18 cellular contexts compared by ENCODE assay signal in genomic region chr2:178827111-178827510, GRCh38. TPM values are rescaled to one million over a fixed set of nuclear protein-coding genes. Genes with fewer than 3 reads are reported as not detected.
DNase-seq lines count a peak whose midpoint lies in the region; ATAC-seq and TF ChIP-seq lines count a peak whose summit lies in the region.
"Had no signal": no experiment of that assay in that cellular context is flagged by ENCODE, and none has a peak within 500 bp of the region (broad histone marks: within the 10 kb centered on the region; RNA-seq: fewer than 3 reads in every experiment).

No MANE protein-coding gene starts in this region.

- ATAC-seq in heart left ventricle = no peak
- no peak for ATAC-seq in HG03439 (IDR thresholded peaks at IDR 0.05; ENCODE audit: unreplicated experiment)
- no peak for ATAC-seq in stimulated activated naive B cell treated with anti-CD40 and anti-IgM and Interleukin-4, amounts not matched to agents 10 μg/mL and 1 μg/mL and 100 μg/mL, for 72 hours (replicated peaks)
- ATAC-seq: GM23338, HCT116 had no signal

- no peak overlapping the region for H3K9ac ChIP-seq in neural progenitor cell

- H3K27ac ChIP-seq in left ventricle myocardium inferior (replicated peaks) = peak overlapping the region; percentile 61
- H3K27ac ChIP-seq in heart left ventricle = peak overlapping the region in 3 of 12 donors; percentile 17 to 66 (median 58)
- peak overlapping the region; percentile 90; the same call in 1 of the 2 replicates for H3K27ac ChIP-seq in VCaP
- no peak overlapping the region for H3K27ac ChIP-seq in neural progenitor cell

- H3F3A ChIP-seq in neural progenitor cell (ENCODE audit: low read depth) = no peaks in the 10 kb centered on the region

- DNase-seq in left ventricle myocardium inferior (no peak), heart left ventricle (no peak), neural progenitor cell (ENCODE audit: low spot score) (no peak), NCI-H1092 (lab: John Stamatoyannopoulos, UW) (no peak)
- DNase-seq in stimulated activated naive B cell treated with anti-CD40 and anti-IgM and Interleukin-4, amounts not matched to agents 10 μg/mL and 1 μg/mL and 100 μg/mL, for 72 hours = no peak
- DNase-seq: C1 segment of cervical spinal cord; Calu3; CD4-positive, alpha-beta memory T cell; COR-L47; DMS53; DMS79 treated with DMSO at 0.1 percent for 48 hours; H9 had no signal

- peaks cover 39% of the 10 kb centered on the region for H3K4me1 ChIP-seq in left ventricle myocardium inferior
- H3K4me1 ChIP-seq in heart left ventricle = peaks cover 0 to 37% (median 25%) of the 10 kb centered on the region in 12 donors
- H3K4me1 ChIP-seq in neural progenitor cell = peaks cover 11% of the 10 kb centered on the region

- no peak overlapping the region for H3K27ac Mint-ChIP-seq in neural progenitor cell
- no peak overlapping the region for H3K27ac Mint-ChIP-seq in stimulated activated naive B cell treated with anti-CD40 and anti-IgM and Interleukin-4, amounts not matched to agents 10 μg/mL and 1 μg/mL and 100 μg/mL, for 72 hours
- H3K27ac Mint-ChIP-seq: GM23338 had no signal

- no peaks in the 10 kb centered on the region for H3K27me3 Mint-ChIP-seq in neural progenitor cell (ENCODE audit: insufficient read depth, low read depth)
- no peaks in the 10 kb centered on the region for H3K27me3 Mint-ChIP-seq in stimulated activated naive B cell treated with anti-CD40 and anti-IgM and Interleukin-4, amounts not matched to agents 10 μg/mL and 1 μg/mL and 100 μg/mL, for 72 hours

- no peaks in the 10 kb centered on the region for H3K36me3 Mint-ChIP-seq in neural progenitor cell
- peaks cover 0 to 12% of the 10 kb centered on the region in 2 donors for H3K36me3 Mint-ChIP-seq in stimulated activated naive B cell treated with anti-CD40 and anti-IgM and Interleukin-4, amounts not matched to agents 10 μg/mL and 1 μg/mL and 100 μg/mL, for 72 hours

- H3K4me3 Mint-ChIP-seq in neural progenitor cell = no peak overlapping the region
- no peak overlapping the region for H3K4me3 Mint-ChIP-seq in stimulated activated naive B cell treated with anti-CD40 and anti-IgM and Interleukin-4, amounts not matched to agents 10 μg/mL and 1 μg/mL and 100 μg/mL, for 72 hours
- H3K4me3 Mint-ChIP-seq: CD4-positive, alpha-beta memory T cell; GM23338; H9 had no signal

- peak overlapping the region; percentile 54 for H2AFZ ChIP-seq in neural progenitor cell (replicated peaks)
- H2AFZ ChIP-seq: GM23338 had no signal

- H3K27me3 ChIP-seq in left ventricle myocardium inferior (ENCODE audit: low read depth) (no peaks in the 10 kb centered on the region), heart left ventricle (no peaks in the 10 kb centered on the region), neural progenitor cell (no peaks in the 10 kb centered on the region)

- TF ChIP-seq CTCF in left ventricle myocardium inferior (IDR thresholded peaks at IDR 0.05; ENCODE audit: borderline replicate concordance) = no peak
- TF ChIP-seq CTCF in heart left ventricle (IDR thresholded peaks at IDR 0.05) = no peak
- no peak for TF ChIP-seq CTCF in VCaP (conservative IDR thresholded peaks at IDR 0.05)
- TF ChIP-seq CTCF in neural progenitor cell (IDR thresholded peaks at IDR 0.05) = no peak

- no peaks in the 10 kb centered on the region for H4K20me1 ChIP-seq in neural progenitor cell (ENCODE audit: low read depth)

- H3K4me3 ChIP-seq in left ventricle myocardium inferior (no peak overlapping the region), heart left ventricle (no peak overlapping the region), neural progenitor cell (no peak overlapping the region)
- H3K4me3 ChIP-seq: GM23338 had no signal

- no peaks in the 10 kb centered on the region for H3K36me3 ChIP-seq in left ventricle myocardium inferior
- H3K36me3 ChIP-seq in heart left ventricle = peaks cover 0 to 16% (median 0%) of the 10 kb centered on the region in 9 donors
- H3K36me3 ChIP-seq in neural progenitor cell = no peaks in the 10 kb centered on the region

- peaks cover 2% of the 10 kb centered on the region for H3K9me3 Mint-ChIP-seq in neural progenitor cell
- peaks cover 1 to 3% of the 10 kb centered on the region in 2 donors for H3K9me3 Mint-ChIP-seq in stimulated activated naive B cell treated with anti-CD40 and anti-IgM and Interleukin-4, amounts not matched to agents 10 μg/mL and 1 μg/mL and 100 μg/mL, for 72 hours
- H3K9me3 Mint-ChIP-seq: GM23338 had no signal

- no peak overlapping the region for H3K4me2 ChIP-seq in neural progenitor cell
- H3K4me2 ChIP-seq: GM23338 had no signal

- H3K79me2 ChIP-seq in neural progenitor cell (ENCODE audit: low read depth) = no peaks in the 10 kb centered on the region

- TF ChIP-seq POLR2A in heart left ventricle (IDR thresholded peaks at IDR 0.05) = no peak

- 85 to 91% (median 86%) methylated on average over 1 of the region's 1 CpG for WGBS in heart left ventricle, 4 donors

- H3K9me3 ChIP-seq in left ventricle myocardium inferior (replicated peaks) (peaks cover 9% of the 10 kb centered on the region), heart left ventricle (peaks cover 0 to 11% (median 0%) of the 10 kb centered on the region in 12 donors), neural progenitor cell (ENCODE audit: low read depth) (no peaks in the 10 kb centered on the region)

- intact Hi-C loops in left ventricle myocardium inferior (cut with micrococcal nuclease) = no loop called here
- intact Hi-C loops in heart left ventricle (cut with DNase I) = loop anchor here in 2 of 10 donors (5.0 kb wide), 2 partner anchors 35 to 65 kb away; no protein-coding TSS in a partner anchor

- H3K4me1 Mint-ChIP-seq in neural progenitor cell = peaks cover 4% of the 10 kb centered on the region
- H3K4me1 Mint-ChIP-seq in stimulated activated naive B cell treated with anti-CD40 and anti-IgM and Interleukin-4, amounts not matched to agents 10 μg/mL and 1 μg/mL and 100 μg/mL, for 72 hours = peaks cover 7% of the 10 kb centered on the region in 2 donors

RNA-seq across cellular contexts. Expression of gene TTN, which starts 19.9 kb away (rescaled TPM):
- 2,803 TPM for total RNA-seq in left ventricle myocardium inferior
- total RNA-seq in heart left ventricle = 1,000 to 10,000 TPM; 2,645 to 4,653 (median 3,666) TPM
- 100 to 1,000 TPM; 136 to 653 TPM for polyA plus RNA-seq in heart left ventricle
- 0.53 and 1.3 TPM in 2 replicates for total RNA-seq in neural progenitor cell (ENCODE audit: low replicate concordance)
- total RNA-seq: H4 had no signal
- polyA plus RNA-seq: BJ had no signal

Comparison
In these comparisons a context has a peak if more than half of its experiments do, and no peak if none do; other contexts are left out.
1. RNA of gene TTN, which starts 19.9 kb away (total RNA-seq): 2,645 to 4,653 TPM in heart left ventricle and 2,803 TPM in left ventricle myocardium inferior (single experiment); 0.53 to 1.3 TPM in neural progenitor cell; every median in the first group is over 1,000 times any median in the second.